Comparison of ENCODE assay signal across 9 cellular contexts in genomic region chr14:103879570-103880333, GRCh38. TPM values are rescaled to one million over a fixed set of nuclear protein-coding genes. Genes with fewer than 3 reads are reported as not detected.
A peak's percentile ranks its signal among the peaks of the same experiment; 100 is the strongest.
DNase-seq lines count a peak whose midpoint lies in the region; ATAC-seq and TF ChIP-seq lines count a peak whose summit lies in the region.
"Had no signal": no experiment of that assay in that cellular context is flagged by ENCODE, and none has a peak within 500 bp of the region (broad histone marks: within the 10 kb centered on the region; RNA-seq: fewer than 3 reads in every experiment).

No MANE protein-coding gene starts in this region.

- peak; percentile 92 for ATAC-seq in WTC11
- ATAC-seq in left cardiac atrium: peak; percentile 62 to 79
- ATAC-seq in stimulated activated memory B cell treated with anti-CD40 and anti-IgM and Interleukin-4, amounts not matched to agents 10 μg/mL and 1 μg/mL and 100 μg/mL, for 72 hours: no peak
- ATAC-seq in HG03175 (IDR thresholded peaks at IDR 0.05; ENCODE audit: unreplicated experiment): no peak
- no peak for ATAC-seq in GM18867 (IDR thresholded peaks at IDR 0.05; ENCODE audit: unreplicated experiment)
- ATAC-seq in GM19467 (IDR thresholded peaks at IDR 0.05; ENCODE audit: unreplicated experiment): no peak

- POLR2A ChIA-PET in WTC11 (lab: Charles Lee): no interaction called here

- TF ChIP-seq CTCF in WTC11 (IDR thresholded peaks at IDR 0.05): no peak

- intact Hi-C loops in left cardiac atrium (cut with DNase I): loop anchor here in 1 of 2 donors (5.0 kb wide), 1 partner anchor 72 kb away; no protein-coding TSS in a partner anchor

- H3K27ac Mint-ChIP-seq in WTC11: peak overlapping the region; percentile 12; the same call in 1 of the 2 replicates
- no peak overlapping the region for H3K27ac Mint-ChIP-seq in stimulated activated memory B cell treated with anti-CD40 and anti-IgM and Interleukin-4, amounts not matched to agents 10 μg/mL and 1 μg/mL and 100 μg/mL, for 72 hours

- H3K36me3 Mint-ChIP-seq in WTC11: no peaks in the 10 kb centered on the region
- no peaks in the 10 kb centered on the region for H3K36me3 Mint-ChIP-seq in stimulated activated memory B cell treated with anti-CD40 and anti-IgM and Interleukin-4, amounts not matched to agents 10 μg/mL and 1 μg/mL and 100 μg/mL, for 72 hours

- CTCF ChIA-PET in WTC11 (lab: Charles Lee): interaction anchor here (0.6 to 6.3 kb wide), 9 partner anchors 21 to 889 kb away, joined by 3 to 87 read pairs (median 4); no protein-coding TSS in a partner anchor

- no peaks in the 10 kb centered on the region for H3K9me3 Mint-ChIP-seq in WTC11
- peaks cover 6% of the 10 kb centered on the region for H3K9me3 Mint-ChIP-seq in stimulated activated memory B cell treated with anti-CD40 and anti-IgM and Interleukin-4, amounts not matched to agents 10 μg/mL and 1 μg/mL and 100 μg/mL, for 72 hours

- DNase-seq in GM03348 (ENCODE audit: low spot score) (peak; percentile 80), WTC11 (ENCODE audit: low spot score) (peak; percentile 40), left cardiac atrium (peak; percentile 57), NK-92 (lab: John Stamatoyannopoulos, UW; ENCODE audit: unreplicated experiment) (no peak)

- no peak overlapping the region for H3K4me3 Mint-ChIP-seq in WTC11
- peak overlapping the region; percentile 66 for H3K4me3 Mint-ChIP-seq in stimulated activated memory B cell treated with anti-CD40 and anti-IgM and Interleukin-4, amounts not matched to agents 10 μg/mL and 1 μg/mL and 100 μg/mL, for 72 hours

- H3K27me3 Mint-ChIP-seq in WTC11 (ENCODE audit: low read depth): no peaks in the 10 kb centered on the region
- peaks cover 32% of the 10 kb centered on the region for H3K27me3 Mint-ChIP-seq in stimulated activated memory B cell treated with anti-CD40 and anti-IgM and Interleukin-4, amounts not matched to agents 10 μg/mL and 1 μg/mL and 100 μg/mL, for 72 hours

- H3K4me1 Mint-ChIP-seq in WTC11: peaks cover 20% of the 10 kb centered on the region
- peaks cover 12% of the 10 kb centered on the region for H3K4me1 Mint-ChIP-seq in stimulated activated memory B cell treated with anti-CD40 and anti-IgM and Interleukin-4, amounts not matched to agents 10 μg/mL and 1 μg/mL and 100 μg/mL, for 72 hours

TF ChIP-seq in WTC11, 78 proteins besides CTCF, POLR2A, EP300 and RAD21:
- no peak for TF ChIP-seq JUN (CRISPR knock-in tag; IDR thresholded peaks at IDR 0.05)
- TF ChIP-seq, protein P1, sequence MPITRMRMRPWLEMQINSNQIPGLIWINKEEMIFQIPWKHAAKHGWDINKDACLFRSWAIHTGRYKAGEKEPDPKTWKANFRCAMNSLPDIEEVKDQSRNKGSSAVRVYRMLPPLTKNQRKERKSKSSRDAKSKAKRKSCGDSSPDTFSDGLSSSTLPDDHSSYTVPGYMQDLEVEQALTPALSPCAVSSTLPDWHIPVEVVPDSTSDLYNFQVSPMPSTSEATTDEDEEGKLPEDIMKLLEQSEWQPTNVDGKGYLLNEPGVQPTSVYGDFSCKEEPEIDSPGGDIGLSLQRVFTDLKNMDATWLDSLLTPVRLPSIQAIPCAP (CRISPR knock-in tag; IDR thresholded peaks at IDR 0.05): no peak
- no peak for TF ChIP-seq ATF1 (CRISPR knock-in tag; IDR thresholded peaks at IDR 0.05)
- peak; percentile 50; the same call in 1 of the 2 replicates for TF ChIP-seq GABPB1 (CRISPR knock-in tag; IDR thresholded peaks at IDR 0.05)
- TF ChIP-seq FOXP1 (CRISPR knock-in tag; IDR thresholded peaks at IDR 0.05; ENCODE audit: borderline replicate concordance): 0 out of 2 replicates have a peak, but pooled peaks have one; percentile 18
- TF ChIP-seq SP1 (CRISPR knock-in tag; conservative IDR thresholded peaks at IDR 0.05): 0 out of 2 replicates have a peak, but pooled peaks have one; percentile 16
- TF ChIP-seq ZBTB21 (CRISPR knock-in tag; IDR thresholded peaks at IDR 0.05; ENCODE audit: borderline replicate concordance): no peak
- 0 out of 2 replicates have a peak, but pooled peaks have one; percentile 24 for TF ChIP-seq ETV6 (CRISPR knock-in tag; IDR thresholded peaks at IDR 0.05)
- TF ChIP-seq USF2 (CRISPR knock-in tag; IDR thresholded peaks at IDR 0.05): no peak
- TF ChIP-seq CREM (CRISPR knock-in tag; IDR thresholded peaks at IDR 0.05): no peak

RNA-seq across cellular contexts. Expression of gene PPP1R13B, which starts 32.4 kb away (rescaled TPM):
- total RNA-seq in WTC11 (2021) (9.3 to 10.3 TPM (median 10.0 TPM) in 3 replicates), left cardiac atrium (10 to 100 TPM; 63.0 to 89.3 TPM)

RNA-seq across cellular contexts. Expression of gene TDRD9, which starts 48.5 kb away (rescaled TPM):
- 0.05 to 0.17 TPM in 2 of 3 replicates, not detected in the other for total RNA-seq in WTC11 (2021)
- total RNA-seq in left cardiac atrium: 10 to 100 TPM in 1 of 2 donors, 1 to 10 TPM in 1; 3.5 to 12.1 TPM
- total RNA-seq: M059J had no signal

Comparison
In these comparisons a context has a peak if more than half of its experiments do, and no peak if none do; other contexts are left out.
1. ATAC-seq: peak in WTC11 (single experiment) and left cardiac atrium (2 of 2); none in stimulated activated memory B cell treated with anti-CD40 and anti-IgM and Interleukin-4, amounts not matched to agents 10 μg/mL and 1 μg/mL and 100 μg/mL, for 72 hours (single experiment), HG03175 (single experiment), GM18867 (single experiment) and GM19467 (single experiment).